ENCODE assay signal across 17 cellular contexts in the genomic region with DNA sequence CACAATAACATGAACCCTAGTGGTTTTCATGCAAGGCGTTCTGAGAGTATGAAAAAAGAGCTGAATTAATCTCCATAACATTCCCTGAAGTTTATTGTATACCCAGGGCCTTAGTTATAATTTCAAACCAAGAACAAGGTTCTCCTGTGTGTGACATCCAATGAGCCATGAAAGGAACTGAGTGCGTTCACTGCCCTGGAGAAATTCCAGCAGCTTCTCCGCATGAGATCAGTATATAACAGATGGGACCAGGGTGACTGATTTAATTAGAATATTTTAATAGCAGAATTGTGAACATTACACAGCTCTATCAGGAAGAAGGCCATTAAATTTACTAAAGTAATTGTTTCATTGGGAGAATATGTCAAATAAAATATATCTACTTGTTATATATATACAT.
DNase-seq lines count a peak whose midpoint lies in the region; TF ChIP-seq lines count a peak whose summit lies in the region.
"Had no signal": no experiment of that assay in that cellular context is flagged by ENCODE, and none has a peak within 500 bp of the region (broad histone marks: within the 10 kb centered on the region; RNA-seq: fewer than 3 reads in every experiment).

No MANE protein-coding gene starts in this region.

- in situ Hi-C loops in G401 (cut with HindIII; ENCODE audit: low sequenced_read_pairs) = no loop called here

- H4K12ac ChIP-seq in trophoblast cell (ENCODE audit: low read depth, low read length) = no peak overlapping the region

- H3K4me3 Mint-ChIP-seq in neural progenitor cell = no peak overlapping the region
- no peak overlapping the region for H3K4me3 Mint-ChIP-seq in activated CD4-positive, alpha-beta memory T cell treated with anti-CD3 and anti-CD28 coated beads, Interleukin-2, amount 10 ng/mL, durations not matched to agents 7 days and 5 days
- H3K4me3 Mint-ChIP-seq: CD8-positive, alpha-beta memory T cell; HFFc6 had no signal

- peaks cover 18% of the 10 kb centered on the region for H3K4me1 Mint-ChIP-seq in neural progenitor cell
- no peaks in the 10 kb centered on the region for H3K4me1 Mint-ChIP-seq in activated CD4-positive, alpha-beta memory T cell treated with anti-CD3 and anti-CD28 coated beads, Interleukin-2, amount 10 ng/mL, durations not matched to agents 7 days and 5 days
- H3K4me1 Mint-ChIP-seq: CD8-positive, alpha-beta memory T cell had no signal

- H2BK12ac ChIP-seq in mesenchymal stem cell (ENCODE audit: low read length in 2 of 2) (no peak overlapping the region), trophoblast cell (ENCODE audit: low read length) (no peak overlapping the region)

- H3K4ac ChIP-seq in mesenchymal stem cell (ENCODE audit: low read depth in 1 of 2, low read length in 2 of 2) (no peak overlapping the region), trophoblast cell (ENCODE audit: low read depth, low read length) (no peak overlapping the region)

- peak overlapping the region; percentile 48 for H2AFZ ChIP-seq in neural progenitor cell (replicated peaks)
- no peak overlapping the region for H2AFZ ChIP-seq in mesenchymal stem cell (ENCODE audit: low read depth, low read length)
- H2AFZ ChIP-seq in trophoblast cell (ENCODE audit: insufficient read depth, low read length, poor library complexity) = no peak overlapping the region

- H3K23ac ChIP-seq in mesenchymal stem cell (ENCODE audit: low read length in 2 of 2) (no peak overlapping the region), trophoblast cell (ENCODE audit: low read length) (no peak overlapping the region)

- CTCF ChIA-PET in activated CD4-positive, alpha-beta memory T cell treated with anti-CD3 and anti-CD28 coated beads, Interleukin-2, amount 10 ng/mL, durations not matched to agents 7 days and 5 days (lab: Charles Lee) = no interaction called here

- peak overlapping the region; percentile 36 for H3K27ac Mint-ChIP-seq in neural progenitor cell
- H3K27ac Mint-ChIP-seq in activated CD4-positive, alpha-beta memory T cell treated with anti-CD3 and anti-CD28 coated beads, Interleukin-2, amount 10 ng/mL, durations not matched to agents 7 days and 5 days = no peak overlapping the region
- H3K27ac Mint-ChIP-seq: CD8-positive, alpha-beta memory T cell; HFFc6 had no signal

- H3K4me2 ChIP-seq in neural progenitor cell (no peak overlapping the region), mesenchymal stem cell (ENCODE audit: low read length, poor library complexity, severe bottlenecking) (no peak overlapping the region), trophoblast cell (ENCODE audit: low read length) (no peak overlapping the region)
- H3K4me2 ChIP-seq: BLaER1 treated with 17β-estradiol and CSF1 and Interleukin-3, amounts not matched to agents 10 nM and 100 nM; KMS-11 had no signal

- H3K79me1 ChIP-seq in mesenchymal stem cell (replicated peaks; ENCODE audit: low read length, poor library complexity, severe bottlenecking) (no peaks in the 10 kb centered on the region), trophoblast cell (ENCODE audit: low read length) (no peaks in the 10 kb centered on the region)

- POLR2A ChIA-PET in activated CD4-positive, alpha-beta memory T cell treated with anti-CD3 and anti-CD28 coated beads, Interleukin-2, amount 10 ng/mL, durations not matched to agents 7 days and 5 days (lab: Charles Lee) = no interaction called here

- no peaks in the 10 kb centered on the region for H3K27me3 Mint-ChIP-seq in neural progenitor cell (ENCODE audit: insufficient read depth, low read depth)
- H3K27me3 Mint-ChIP-seq in activated CD4-positive, alpha-beta memory T cell treated with anti-CD3 and anti-CD28 coated beads, Interleukin-2, amount 10 ng/mL, durations not matched to agents 7 days and 5 days = no peaks in the 10 kb centered on the region
- H3K27me3 Mint-ChIP-seq: CD8-positive, alpha-beta memory T cell had no signal

- no peak overlapping the region for H3K14ac ChIP-seq in mesenchymal stem cell (ENCODE audit: low read length in 2 of 2)
- H3K14ac ChIP-seq in trophoblast cell (ENCODE audit: low read length) = no peak overlapping the region

- H2BK15ac ChIP-seq in mesenchymal stem cell (ENCODE audit: low read depth, poor library complexity, severe bottlenecking) = no peak overlapping the region

- H2BK5ac ChIP-seq in mesenchymal stem cell (ENCODE audit: low read depth, low read length, poor library complexity, severe bottlenecking) (no peak overlapping the region), trophoblast cell (ENCODE audit: low read depth, low read length, poor library complexity) (no peak overlapping the region)

- H3K27ac ChIP-seq in neural progenitor cell (no peak overlapping the region), mesenchymal stem cell (ENCODE audit: low read length, poor library complexity, severe bottlenecking) (no peak overlapping the region), trophoblast cell (ENCODE audit: low read depth, low read length) (no peak overlapping the region)
- H3K27ac ChIP-seq: BLaER1 treated with 17β-estradiol and CSF1 and Interleukin-3, amounts not matched to agents 10 nM and 100 nM; KMS-11 had no signal

- H2AK5ac ChIP-seq in mesenchymal stem cell (ENCODE audit: low read length, severe bottlenecking) (no peak overlapping the region), trophoblast cell (ENCODE audit: low read length) (no peak overlapping the region)

- no peaks in the 10 kb centered on the region for H3F3A ChIP-seq in neural progenitor cell (ENCODE audit: low read depth)

- H3K27me3 ChIP-seq in neural progenitor cell (no peaks in the 10 kb centered on the region), mesenchymal stem cell (ENCODE audit: control insufficient read depth in 1 of 2, insufficient read depth in 1 of 2, low read length in 2 of 2) (no peaks in the 10 kb centered on the region), trophoblast cell (ENCODE audit: insufficient read depth, low read length) (no peaks in the 10 kb centered on the region)
- H3K27me3 ChIP-seq: BLaER1 treated with 17β-estradiol and CSF1 and Interleukin-3, amounts not matched to agents 10 nM and 100 nM had no signal

- H3K18ac ChIP-seq in mesenchymal stem cell (ENCODE audit: low read depth in 1 of 2, low read length in 2 of 2) (no peak overlapping the region), trophoblast cell (ENCODE audit: low read length) (no peak overlapping the region)

- H3K9me3 Mint-ChIP-seq in neural progenitor cell = no peaks in the 10 kb centered on the region
- H3K9me3 Mint-ChIP-seq in activated CD4-positive, alpha-beta memory T cell treated with anti-CD3 and anti-CD28 coated beads, Interleukin-2, amount 10 ng/mL, durations not matched to agents 7 days and 5 days = peaks cover 15% of the 10 kb centered on the region

- H4K91ac ChIP-seq in mesenchymal stem cell (ENCODE audit: low read length) = no peak overlapping the region
- no peak overlapping the region for H4K91ac ChIP-seq in trophoblast cell (ENCODE audit: low read depth, low read length)

- H4K20me1 ChIP-seq in neural progenitor cell (ENCODE audit: low read depth) = no peaks in the 10 kb centered on the region
- H4K20me1 ChIP-seq: BLaER1 treated with 17β-estradiol and CSF1 and Interleukin-3, amounts not matched to agents 10 nM and 100 nM had no signal

- H2BK120ac ChIP-seq in mesenchymal stem cell (ENCODE audit: low read depth, low read length) (no peak overlapping the region), trophoblast cell (ENCODE audit: insufficient read depth, low read length, poor library complexity) (no peak overlapping the region)

- whole genome bisulfite sequencing in mesenchymal stem cell = 100% methylated on average over 2 of the region's 3 CpGs
- no CpG with 5 or more reads among the region's 3 CpGs for WGBS in trophoblast cell (ENCODE audit: extremely low coverage, insufficient coverage, insufficient read length)

- H3K36me3 ChIP-seq in neural progenitor cell (no peaks in the 10 kb centered on the region), mesenchymal stem cell (ENCODE audit: control insufficient read depth in 1 of 2, insufficient read depth in 2 of 2, low read depth in 1 of 2, low read length in 2 of 2) (no peaks in the 10 kb centered on the region), trophoblast cell (ENCODE audit: control insufficient read depth in 1 of 2, insufficient read depth in 2 of 2, low read length in 2 of 2) (no peaks in the 10 kb centered on the region)
- H3K36me3 ChIP-seq: BLaER1 treated with 17β-estradiol and CSF1 and Interleukin-3, amounts not matched to agents 10 nM and 100 nM had no signal

- H3K4me3 ChIP-seq in neural progenitor cell (no peak overlapping the region), mesenchymal stem cell (ENCODE audit: insufficient read depth in 1 of 2, low read depth in 1 of 2, low read length in 2 of 2) (no peak overlapping the region), trophoblast cell (ENCODE audit: low read depth, low read length) (no peak overlapping the region)
- H3K4me3 ChIP-seq: BLaER1 treated with 17β-estradiol and CSF1 and Interleukin-3, amounts not matched to agents 10 nM and 100 nM had no signal

- H3K4me1 ChIP-seq in neural progenitor cell = no peaks in the 10 kb centered on the region
- peaks cover 2% of the 10 kb centered on the region for H3K4me1 ChIP-seq in mesenchymal stem cell (ENCODE audit: control insufficient read depth, insufficient read depth, low read depth, low read length)
- no peaks in the 10 kb centered on the region for H3K4me1 ChIP-seq in trophoblast cell (ENCODE audit: control insufficient read depth in 1 of 2, insufficient read depth in 2 of 2, low read length in 2 of 2)
- H3K4me1 ChIP-seq: BLaER1 treated with 17β-estradiol and CSF1 and Interleukin-3, amounts not matched to agents 10 nM and 100 nM had no signal

- H3K9ac ChIP-seq in neural progenitor cell (no peak overlapping the region), mesenchymal stem cell (ENCODE audit: low read length) (no peak overlapping the region), trophoblast cell (ENCODE audit: low read length) (no peak overlapping the region)
- H3K9ac ChIP-seq: BLaER1 treated with 17β-estradiol and CSF1 and Interleukin-3, amounts not matched to agents 10 nM and 100 nM; KMS-11 had no signal

- DNase-seq in G401 (ENCODE audit: low spot score) = peak; percentile 89
- peak; percentile 53 for DNase-seq in NCI-H2171 treated with DMSO at 0.1 percent for 48 hours (lab: John Stamatoyannopoulos, UW)
- DNase-seq in cerebellum (ENCODE audit: low spot score) = peak; percentile 54
- no peak for DNase-seq in neural progenitor cell (ENCODE audit: low spot score)
- DNase-seq in mesenchymal stem cell = no peak
- no peak for DNase-seq in activated CD4-positive, alpha-beta memory T cell treated with anti-CD3 and anti-CD28 coated beads, Interleukin-2, amount 10 ng/mL, durations not matched to agents 7 days and 5 days
- DNase-seq in trophoblast cell = no peak
- DNase-seq: CD8-positive, alpha-beta memory T cell; DMS79; HFFc6; NCI-H1105; NCI-H2107; NCI-H345; NCI-H526 treated with DMSO at 0.1 percent for 48 hours; NK-92 treated with Interleukin-12 subunit alpha and Interleukin-12 subunit beta, amount 100 ng/mL, for 24 hours had no signal

- H3K36me3 Mint-ChIP-seq in neural progenitor cell = no peaks in the 10 kb centered on the region
- H3K36me3 Mint-ChIP-seq in activated CD4-positive, alpha-beta memory T cell treated with anti-CD3 and anti-CD28 coated beads, Interleukin-2, amount 10 ng/mL, durations not matched to agents 7 days and 5 days (ENCODE audit: low read depth) = no peaks in the 10 kb centered on the region
- H3K36me3 Mint-ChIP-seq: CD8-positive, alpha-beta memory T cell had no signal

- no peaks in the 10 kb centered on the region for H3K9me3 ChIP-seq in neural progenitor cell (ENCODE audit: low read depth)
- peaks cover 4% of the 10 kb centered on the region for H3K9me3 ChIP-seq in mesenchymal stem cell (ENCODE audit: control insufficient read depth, low read length)
- H3K9me3 ChIP-seq in trophoblast cell (ENCODE audit: insufficient read depth, low read depth, low read length) = no peaks in the 10 kb centered on the region
- H3K9me3 ChIP-seq: BLaER1 treated with 17β-estradiol and CSF1 and Interleukin-3, amounts not matched to agents 10 nM and 100 nM had no signal

- TF ChIP-seq CTCF in neural progenitor cell (IDR thresholded peaks at IDR 0.05) = no peak

- H4K8ac ChIP-seq in mesenchymal stem cell (ENCODE audit: low read length) (no peak overlapping the region), trophoblast cell (ENCODE audit: low read depth, low read length) (no peak overlapping the region)

- no peaks in the 10 kb centered on the region for H3K79me2 ChIP-seq in neural progenitor cell (ENCODE audit: low read depth)
- no peaks in the 10 kb centered on the region for H3K79me2 ChIP-seq in trophoblast cell (ENCODE audit: control insufficient read depth, insufficient read depth, low read length, poor library complexity)

Comparison
In these comparisons a context has a peak if more than half of its experiments do, and no peak if none do; other contexts are left out.
1. DNase-seq: peak in G401 (single experiment), NCI-H2171 treated with DMSO at 0.1 percent for 48 hours (single experiment) and cerebellum (single experiment); none in neural progenitor cell (single experiment), mesenchymal stem cell (single experiment), activated CD4-positive, alpha-beta memory T cell treated with anti-CD3 and anti-CD28 coated beads, Interleukin-2, amount 10 ng/mL, durations not matched to agents 7 days and 5 days (single experiment) and trophoblast cell (0 of 2).